ENCODE assay signal across 8 cellular contexts in genomic region chr5:132490484-132491367, GRCh38. TPM values are rescaled to one million over a fixed set of nuclear protein-coding genes. Genes with fewer than 3 reads are reported as not detected.
A peak's percentile ranks its signal among the peaks of the same experiment; 100 is the strongest.
DNase-seq lines count a peak whose midpoint lies in the region; ATAC-seq, FAIRE-seq and TF ChIP-seq lines count a peak whose summit lies in the region.

IRF1 (minus strand) TSS chr5:132490773; CDS start chr5:132489478, 1,295 bp downstream.

- H3K27ac ChIP-seq in left ventricle myocardium inferior (replicated peaks) (peak within 1 kb of the TSS; percentile 99), psoas muscle (peak within 1 kb of the TSS; percentile 89)

- H3K27me3 ChIP-seq in left ventricle myocardium inferior (ENCODE audit: low read depth) (no peaks in the 10 kb centered on the region), psoas muscle (ENCODE audit: insufficient read depth in 3 of 3, low read length in 2 of 3) (no peaks in the 10 kb centered on the region)

- H3K36me3 ChIP-seq in left ventricle myocardium inferior (peaks cover 32% of the 10 kb centered on the region), psoas muscle (ENCODE audit: insufficient read depth in 1 of 2, low read depth in 1 of 2) (peaks cover 0 to 35% of the 10 kb centered on the region in 2 donors)

- FAIRE-seq in urothelium cell line (lab: Jason Lieb, UNC), result no peak

- H3K4me3 ChIP-seq in left ventricle myocardium inferior (peak within 1 kb of the TSS; percentile 89), psoas muscle (peak within 1 kb of the TSS; percentile 75)

- DNase-seq in NCI-H1694 treated with DMSO at 0.1 percent for 48 hours (lab: John Stamatoyannopoulos, UW) (peak; percentile 74), amniotic stem cell (lab: John Stamatoyannopoulos, UW) (peak; percentile 88), left ventricle myocardium inferior (peak; percentile 96), psoas muscle (peak; percentile 97 to 98), urothelium cell line (ENCODE audit: low spot score) (peak; percentile 99)

- H3K36me3 Mint-ChIP-seq in T-helper 1 cell treated with Interleukin-12 subunit alpha and Interleukin-12 subunit beta and Interleukin-4 antibody, amounts not matched to agents 30 μg/mL and 1 μg/mL, for 36 hours (ENCODE audit: low read depth), result peaks cover 47% of the 10 kb centered on the region

- H3K9me3 Mint-ChIP-seq in T-helper 1 cell treated with Interleukin-12 subunit alpha and Interleukin-12 subunit beta and Interleukin-4 antibody, amounts not matched to agents 30 μg/mL and 1 μg/mL, for 36 hours, result no peaks in the 10 kb centered on the region

- peak within 1 kb of the TSS; percentile 98 for H3K4me3 Mint-ChIP-seq in T-helper 1 cell treated with Interleukin-12 subunit alpha and Interleukin-12 subunit beta and Interleukin-4 antibody, amounts not matched to agents 30 μg/mL and 1 μg/mL, for 36 hours

- H3K4me1 Mint-ChIP-seq in T-helper 1 cell treated with Interleukin-12 subunit alpha and Interleukin-12 subunit beta and Interleukin-4 antibody, amounts not matched to agents 30 μg/mL and 1 μg/mL, for 36 hours (ENCODE audit: low read depth), result peaks cover 61% of the 10 kb centered on the region

- intact Hi-C loops in left ventricle myocardium inferior (cut with micrococcal nuclease) (loop anchor here (5.0 kb wide), 1 partner anchor 73 kb away; no protein-coding TSS in a partner anchor), psoas muscle (cut with DNase I) (loop anchor here in 1 of 2 donors (2.0 kb wide), 1 partner anchor 72 kb away; no protein-coding TSS in a partner anchor)

- H3K27ac Mint-ChIP-seq in T-helper 1 cell treated with Interleukin-12 subunit alpha and Interleukin-12 subunit beta and Interleukin-4 antibody, amounts not matched to agents 30 μg/mL and 1 μg/mL, for 36 hours, result peak within 1 kb of the TSS; percentile 94

- TF ChIP-seq CTCF in left ventricle myocardium inferior (IDR thresholded peaks at IDR 0.05; ENCODE audit: borderline replicate concordance), result peak; percentile 5
- peak; percentile 3 for TF ChIP-seq CTCF in psoas muscle (IDR thresholded peaks at IDR 0.05)

- WGBS in psoas muscle, 3 donors, result 0 to 1% (median 0%) methylated on average over 52 to 87 of the region's 87 CpGs

- no peaks in the 10 kb centered on the region for H3K27me3 Mint-ChIP-seq in T-helper 1 cell treated with Interleukin-12 subunit alpha and Interleukin-12 subunit beta and Interleukin-4 antibody, amounts not matched to agents 30 μg/mL and 1 μg/mL, for 36 hours (ENCODE audit: low read depth)

- ATAC-seq in GM18498 (IDR thresholded peaks at IDR 0.05; ENCODE audit: unreplicated experiment), result peak; percentile 78
- ATAC-seq in HG02884 (IDR thresholded peaks at IDR 0.05; ENCODE audit: unreplicated experiment), result peak; percentile 81
- peak; percentile 93 to 96 (median 95) for ATAC-seq in psoas muscle

- H3K4me1 ChIP-seq in left ventricle myocardium inferior, result peaks cover 82% of the 10 kb centered on the region
- H3K4me1 ChIP-seq in psoas muscle, result peaks cover 20% of the 10 kb centered on the region

- H3K9me3 ChIP-seq in left ventricle myocardium inferior (replicated peaks) (no peaks in the 10 kb centered on the region), psoas muscle (no peaks in the 10 kb centered on the region)

RNA-seq across cellular contexts. Expression of gene IRF1, which starts in this region (rescaled TPM):
- 10.9 TPM for total RNA-seq in left ventricle myocardium inferior
- total RNA-seq in psoas muscle, result 10 to 100 TPM in 3 of 4 donors, 1 to 10 TPM in 1; 5.5 to 18.8 (median 13.7) TPM
- 10 to 100 TPM in 1 of 3 donors, 1 to 10 TPM in 2; 4.7 to 11.8 (median 4.9) TPM for polyA plus RNA-seq in psoas muscle

Comparison
In these comparisons a context has a peak if more than half of its experiments do, and no peak if none do; other contexts are left out.
1. Peak in every context shown above with its lines: DNase-seq, ATAC-seq, H3K4me3 ChIP-seq and H3K27ac ChIP-seq.